In genomic region chr17:69450131-69450530, GRCh38 we compare ENCODE assay signal across 33 cellular contexts.
"Had no signal": no experiment of that assay in that cellular context is flagged by ENCODE, and none has a peak within 500 bp of the region (broad histone marks: within the 10 kb centered on the region; RNA-seq: fewer than 3 reads in every experiment).

No MANE protein-coding gene starts in this region.

- H3K4me3 Mint-ChIP-seq: activated CD4-positive, alpha-beta T cell treated with anti-CD3 and anti-CD28 coated beads for 36 hours; activated CD8-positive, alpha-beta memory T cell treated with anti-CD3 and anti-CD28 coated beads, Interleukin-2, amount 10 ng/mL, durations not matched to agents 7 days and 5 days; activated CD8-positive, alpha-beta T cell treated with anti-CD3 and anti-CD28 coated beads, Interleukin-2, amount 10 ng/mL, durations not matched to agents 7 days and 5 days; brain; effector memory CD8-positive, alpha-beta T cell; nephron; stimulated activated naive CD8-positive, alpha-beta T cell treated with anti-CD3 and anti-CD28 coated beads, Interleukin-15, amount 100 ng/mL, for 72 hours; T-helper 2 cell treated with Interferon-gamma antibody and Interleukin-4, amounts not matched to agents 5 μg/mL and 100 μg/mL, for 36 hours had no signal

- H3K36me3 Mint-ChIP-seq: activated CD8-positive, alpha-beta memory T cell treated with anti-CD3 and anti-CD28 coated beads, Interleukin-2, amount 10 ng/mL, durations not matched to agents 7 days and 5 days; brain had no signal

- DNase-seq: activated CD4-positive, alpha-beta T cell treated with anti-CD3 and anti-CD28 coated beads for 36 hours; activated CD4-positive, CD25-positive, alpha-beta regulatory T cell; activated CD8-positive, alpha-beta memory T cell treated with anti-CD3 and anti-CD28 coated beads, Interleukin-2, amount 10 ng/mL, durations not matched to agents 7 days and 5 days; activated CD8-positive, alpha-beta T cell treated with anti-CD3 and anti-CD28 coated beads, Interleukin-2, amount 10 ng/mL, durations not matched to agents 7 days and 5 days; activated naive CD4-positive, alpha-beta T cell; activated T-cell treated with anti-CD3 and anti-CD28 coated beads, Interleukin-2, amount 50 U/mL, for 48 hours; cerebellar nuclear complex; dorsolateral prefrontal cortex; effector memory CD8-positive, alpha-beta T cell; foreskin keratinocyte; heart right ventricle; left lung; ovary; retina; stimulated activated CD4-positive, alpha-beta T cell treated with anti-CD3 and anti-CD28 coated beads, Interleukin-12 subunit alpha, Interleukin-12 subunit beta, amount 100 ng/mL, for 4 hours; stimulated activated CD4-positive, alpha-beta T cell treated with anti-CD3 and anti-CD28 coated beads, Interleukin-4, amount 100 ng/mL, for 1 hour; stimulated activated naive CD8-positive, alpha-beta T cell treated with anti-CD3 and anti-CD28 coated beads, Interleukin-15, amount 100 ng/mL, for 72 hours; substantia nigra; T-helper 1 cell; upper lobe of left lung had no signal

- H3K36me3 ChIP-seq: cardiac muscle cell, esophagus muscularis mucosa, heart right ventricle, left lung, neutrophil, ovary, upper lobe of left lung, vagina had no signal

- H3K9me3 ChIP-seq: esophagus muscularis mucosa, heart right ventricle, left lung, neutrophil, ovary, upper lobe of left lung, vagina had no signal

- H3K27me3 ChIP-seq: cardiac muscle cell, dorsolateral prefrontal cortex, esophagus muscularis mucosa, foreskin keratinocyte, heart right ventricle, left lung, neutrophil, ovary, upper lobe of left lung, vagina had no signal

- ATAC-seq: activated CD4-positive, alpha-beta T cell treated with anti-CD3 and anti-CD28 coated beads for 36 hours; activated CD8-positive, alpha-beta memory T cell treated with anti-CD3 and anti-CD28 coated beads, Interleukin-2, amount 10 ng/mL, durations not matched to agents 7 days and 5 days; activated CD8-positive, alpha-beta T cell treated with anti-CD3 and anti-CD28 coated beads, Interleukin-2, amount 10 ng/mL, durations not matched to agents 7 days and 5 days; activated naive CD4-positive, alpha-beta T cell treated with anti-CD3 and anti-CD28 coated beads, Interleukin-2, amount 50 U/mL, for 72 hours; effector memory CD8-positive, alpha-beta T cell; foreskin keratinocyte; heart right ventricle; left lung; sciatic nerve; stimulated activated naive CD8-positive, alpha-beta T cell treated with anti-CD3 and anti-CD28 coated beads, Interleukin-15, amount 100 ng/mL, for 72 hours had no signal

- H3K4me1 ChIP-seq: foreskin keratinocyte, left lung, upper lobe of left lung had no signal

- H3K27ac Mint-ChIP-seq: activated CD4-positive, alpha-beta T cell treated with anti-CD3 and anti-CD28 coated beads for 36 hours; activated CD8-positive, alpha-beta memory T cell treated with anti-CD3 and anti-CD28 coated beads, Interleukin-2, amount 10 ng/mL, durations not matched to agents 7 days and 5 days; activated CD8-positive, alpha-beta T cell treated with anti-CD3 and anti-CD28 coated beads, Interleukin-2, amount 10 ng/mL, durations not matched to agents 7 days and 5 days; activated naive CD4-positive, alpha-beta T cell treated with anti-CD3 and anti-CD28 coated beads, Interleukin-2, amount 50 U/mL, for 72 hours; progenitor cell of endocrine pancreas; T-helper 2 cell treated with Interferon-gamma antibody and Interleukin-4, amounts not matched to agents 5 μg/mL and 100 μg/mL, for 36 hours had no signal

- H3K27ac ChIP-seq: cardiac muscle cell, coronary artery, dorsolateral prefrontal cortex, esophagus muscularis mucosa, foreskin keratinocyte, heart right ventricle, left lung, neutrophil, ovary, skin epidermis, upper lobe of left lung, vagina had no signal

- H3K4me3 ChIP-seq: cardiac muscle cell, coronary artery, dorsolateral prefrontal cortex, esophagus muscularis mucosa, heart right ventricle, left lung, lung, ovary, skin epidermis, upper lobe of left lung, vagina had no signal

- H3K27me3 Mint-ChIP-seq: activated CD4-positive, alpha-beta T cell treated with anti-CD3 and anti-CD28 coated beads for 36 hours; activated CD8-positive, alpha-beta memory T cell treated with anti-CD3 and anti-CD28 coated beads, Interleukin-2, amount 10 ng/mL, durations not matched to agents 7 days and 5 days; effector memory CD8-positive, alpha-beta T cell; progenitor cell of endocrine pancreas; stimulated activated naive CD8-positive, alpha-beta T cell treated with anti-CD3 and anti-CD28 coated beads, Interleukin-15, amount 100 ng/mL, for 72 hours had no signal

- H3K9me3 Mint-ChIP-seq: activated naive CD4-positive, alpha-beta T cell treated with anti-CD3 and anti-CD28 coated beads, Interleukin-2, amount 50 U/mL, for 72 hours; brain; effector memory CD8-positive, alpha-beta T cell; nephron; stimulated activated naive CD8-positive, alpha-beta T cell treated with anti-CD3 and anti-CD28 coated beads, Interleukin-15, amount 100 ng/mL, for 72 hours; T-helper 2 cell treated with Interferon-gamma antibody and Interleukin-4, amounts not matched to agents 5 μg/mL and 100 μg/mL, for 36 hours had no signal
